In the genomic region with DNA sequence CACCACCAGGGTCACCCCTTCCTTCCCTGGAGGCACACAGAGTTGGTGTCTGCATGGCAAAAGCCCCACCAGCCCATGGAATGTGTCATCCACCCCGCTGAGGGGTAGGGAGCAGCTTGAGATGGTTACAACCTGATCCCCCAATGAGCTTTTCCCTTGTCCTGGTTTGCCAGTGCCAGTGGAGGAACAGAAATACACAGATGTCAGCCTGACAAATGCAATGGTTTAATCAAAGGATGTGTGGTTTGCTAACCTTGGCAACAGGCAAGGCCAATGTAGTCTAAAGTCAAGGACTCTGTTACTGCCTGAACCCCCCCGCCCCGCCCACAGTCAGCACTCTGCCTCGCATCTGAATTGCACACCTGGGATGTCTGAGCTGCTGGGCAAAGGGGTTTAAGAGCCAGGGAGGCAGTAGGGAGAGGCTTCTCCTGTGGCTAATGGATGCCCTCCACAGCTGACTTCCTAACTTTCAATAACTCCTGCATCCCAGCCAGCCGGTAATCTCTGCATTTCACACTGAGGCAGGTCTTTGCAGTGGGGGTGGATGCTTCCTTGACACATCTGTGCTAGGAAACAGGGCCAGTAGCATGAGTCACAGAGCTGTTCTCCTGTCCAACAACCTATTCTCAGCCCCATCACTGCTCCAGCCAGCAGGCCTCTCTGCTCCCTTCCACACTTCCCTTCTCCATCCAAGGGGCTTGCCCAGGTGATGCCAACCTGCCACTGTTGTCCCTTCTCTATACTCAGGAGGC, we compare ENCODE assay signal across 10 cellular contexts.
A peak's percentile ranks its signal among the peaks of the same experiment; 100 is the strongest.
DNase-seq lines count a peak whose midpoint lies in the region; ATAC-seq and TF ChIP-seq lines count a peak whose summit lies in the region.
"Had no signal": no experiment of that assay in that cellular context is flagged by ENCODE, and none has a peak within 500 bp of the region (broad histone marks: within the 10 kb centered on the region; RNA-seq: fewer than 3 reads in every experiment).

No MANE protein-coding gene starts in this region.

- H3K36me3 ChIP-seq in right atrium auricular region, result no peaks in the 10 kb centered on the region
- H3K36me3 ChIP-seq in aorta (ENCODE audit: control insufficient read depth in 1 of 2, insufficient read depth in 2 of 2, low read length in 1 of 2), result no peaks in the 10 kb centered on the region

- H3K36me3 Mint-ChIP-seq in activated naive CD8-positive, alpha-beta T cell treated with anti-CD3 and anti-CD28 coated beads, Interleukin-2, amount 50 U/mL, for 24 hours (ENCODE audit: low read depth), result peaks cover 6% of the 10 kb centered on the region

- H3K9me3 Mint-ChIP-seq in activated naive CD8-positive, alpha-beta T cell treated with anti-CD3 and anti-CD28 coated beads, Interleukin-2, amount 50 U/mL, for 24 hours, result peaks cover under 1% of the 10 kb centered on the region

- H3K27me3 ChIP-seq in right atrium auricular region, result no peaks in the 10 kb centered on the region
- H3K27me3 ChIP-seq in aorta (ENCODE audit: control insufficient read depth in 1 of 2, insufficient read depth in 2 of 2, low read length in 1 of 2), result no peaks in the 10 kb centered on the region

- TF ChIP-seq CTCF in right atrium auricular region (IDR thresholded peaks at IDR 0.05), result no peak
- TF ChIP-seq CTCF in fibroblast of villous mesenchyme (IDR thresholded peaks at IDR 0.05; ENCODE audit: insufficient read depth, low read depth, low read length), result no peak

- H3K27me3 Mint-ChIP-seq in activated naive CD8-positive, alpha-beta T cell treated with anti-CD3 and anti-CD28 coated beads, Interleukin-2, amount 50 U/mL, for 24 hours, result no peaks in the 10 kb centered on the region

- intact Hi-C loops in Right ventricle myocardium inferior (cut with DNase I), result no loop called here
- intact Hi-C loops in aorta (cut with DNase I), result no loop called here

- H3K27ac ChIP-seq in right atrium auricular region (no peak overlapping the region), aorta (ENCODE audit: low read depth in 1 of 2, low read length in 2 of 2) (no peak overlapping the region)

- ATAC-seq in Right ventricle myocardium inferior, result peak; percentile 76
- ATAC-seq in aorta (ENCODE audit: low FRiP score), result peak; percentile 44
- ATAC-seq in activated naive CD8-positive, alpha-beta T cell treated with anti-CD3 and anti-CD28 coated beads, Interleukin-2, amount 50 U/mL, for 24 hours, result no peak

- DNase-seq in Right ventricle myocardium inferior (ENCODE audit: missing footprints) (no peak), right atrium auricular region (ENCODE audit: low spot score) (no peak), HT1080 (ENCODE audit: low read depth) (peak; percentile 78), fibroblast of villous mesenchyme (ENCODE audit: low read depth) (peak; percentile 71), aorta (no peak), SKM-1 treated with dmso at 0.1 percent for 144 hours (lab: John Stamatoyannopoulos, UW; ENCODE audit: unreplicated experiment) (no peak), AML-193 (lab: John Stamatoyannopoulos, UW) (no peak)
- DNase-seq in activated naive CD8-positive, alpha-beta T cell treated with anti-CD3 and anti-CD28 coated beads, Interleukin-2, amount 50 U/mL, for 24 hours, result no peak
- DNase-seq: activated CD4-positive, alpha-beta T cell treated with anti-CD3 and anti-CD28 coated beads for 1 hour; glutamatergic neuron had no signal

- no peak overlapping the region for H3K4me3 Mint-ChIP-seq in activated naive CD8-positive, alpha-beta T cell treated with anti-CD3 and anti-CD28 coated beads, Interleukin-2, amount 50 U/mL, for 24 hours

- WGBS in aorta, 2 donors, result 56 to 76% methylated on average over 5 of the region's 5 CpGs

- no peaks in the 10 kb centered on the region for H3K9me3 ChIP-seq in right atrium auricular region
- H3K9me3 ChIP-seq in aorta (ENCODE audit: control insufficient read depth, low read length), result no peaks in the 10 kb centered on the region

- H3K4me1 ChIP-seq in right atrium auricular region (no peaks in the 10 kb centered on the region), aorta (ENCODE audit: control insufficient read depth in 1 of 2, insufficient read depth in 2 of 2, low read length in 2 of 2) (no peaks in the 10 kb centered on the region)

- no peak overlapping the region for H3K27ac Mint-ChIP-seq in activated naive CD8-positive, alpha-beta T cell treated with anti-CD3 and anti-CD28 coated beads, Interleukin-2, amount 50 U/mL, for 24 hours

- no peak overlapping the region for H3K4me3 ChIP-seq in right atrium auricular region
- no peak overlapping the region for H3K4me3 ChIP-seq in fibroblast of villous mesenchyme (ENCODE audit: low read depth, low read length)
- no peak overlapping the region for H3K4me3 ChIP-seq in aorta (ENCODE audit: low read length in 2 of 2)

- peaks cover 13% of the 10 kb centered on the region for H3K4me1 Mint-ChIP-seq in activated naive CD8-positive, alpha-beta T cell treated with anti-CD3 and anti-CD28 coated beads, Interleukin-2, amount 50 U/mL, for 24 hours

Comparison
In these comparisons a context has a peak if more than half of its experiments do, and no peak if none do; other contexts are left out.
1. DNase-seq: peak in HT1080 (single experiment) and fibroblast of villous mesenchyme (single experiment); none in Right ventricle myocardium inferior (single experiment), right atrium auricular region (single experiment), aorta (0 of 2), SKM-1 treated with dmso at 0.1 percent for 144 hours (single experiment), AML-193 (0 of 2) and activated naive CD8-positive, alpha-beta T cell treated with anti-CD3 and anti-CD28 coated beads, Interleukin-2, amount 50 U/mL, for 24 hours (single experiment).